In genomic region chr6:162773996-162774395, GRCh38 we compare ENCODE assay signal across 33 cellular contexts.
"Had no signal": no experiment of that assay in that cellular context is flagged by ENCODE, and none has a peak within 500 bp of the region (broad histone marks: within the 10 kb centered on the region; RNA-seq: fewer than 3 reads in every experiment).

No MANE protein-coding gene starts in this region.

- H3K4me3 ChIP-seq: MG63, SJCRH30 had no signal

- H3K27ac ChIP-seq: SJCRH30, WERI-Rb-1 had no signal

- DNase-seq: activated CD4-positive, alpha-beta memory T cell treated with anti-CD3 and anti-CD28 coated beads, Interleukin-2, amount 10 ng/mL, durations not matched to agents 7 days and 5 days; activated CD4-positive, alpha-beta T cell treated with anti-CD3 and anti-CD28 coated beads for 1 hour; activated CD4-positive, alpha-beta T cell treated with anti-CD3 and anti-CD28 coated beads for 48 hours; activated CD4-positive, CD25-positive, alpha-beta regulatory T cell; activated CD8-positive, alpha-beta memory T cell treated with anti-CD3 and anti-CD28 coated beads for 24 hours; activated CD8-positive, alpha-beta memory T cell treated with anti-CD3 and anti-CD28 coated beads, Interleukin-2, amount 10 ng/mL, durations not matched to agents 7 days and 5 days; activated CD8-positive, alpha-beta memory T cell treated with anti-CD3 and anti-CD28 coated beads, Interleukin-2, amount 50 U/mL, for 48 hours; activated effector memory CD4-positive, alpha-beta T cell treated with Interleukin-2 at 50 U/mL for 16 hours; activated naive CD4-positive, alpha-beta T cell treated with anti-CD3 and anti-CD28 coated beads, Interleukin-2, amount 10 ng/mL, durations not matched to agents 7 days and 5 days; activated naive CD8-positive, alpha-beta T cell treated with anti-CD3 and anti-CD28 coated beads, Interleukin-2, amount 50 U/mL, for 24 hours; activated T-cell treated with anti-CD3 and anti-CD28 coated beads, Interleukin-2, amount 50 U/mL, for 48 hours; anterior cingulate cortex; caudate nucleus; cerebellar nuclear complex; Kasumi-1; KG1; MG63; NCI-H1048; NCI-H1105 treated with DMSO at 0.1 percent for 48 hours; NCI-H1436; NCI-H1694; NCI-H1930; NCI-H2081 treated with DMSO at 0.1 percent for 48 hours; NCI-H446; NCI-H510A treated with DMSO at 0.1 percent for 48 hours; NCI-H774; SHP77; SJCRH30; SW 1271; T-helper 1 cell; T-helper 2 cell; T1000; WERI-Rb-1 had no signal
